ENCODE assay signal across 8 cellular contexts in genomic region chr11:124075841-124076571, GRCh38. TPM values are rescaled to one million over a fixed set of nuclear protein-coding genes. Genes with fewer than 3 reads are reported as not detected.
DNase-seq lines count a peak whose midpoint lies in the region; ATAC-seq, FAIRE-seq and TF ChIP-seq lines count a peak whose summit lies in the region.

No MANE protein-coding gene starts in this region.

- peak overlapping the region; percentile 56 for H3K4me3 ChIP-seq in AG10803 (ENCODE audit: low read length)
- peak overlapping the region; percentile 48 to 60 for H3K4me3 ChIP-seq in kidney (ENCODE audit: low read length in 2 of 2)

- H3K27ac ChIP-seq in kidney (ENCODE audit: low read depth in 2 of 2, low read length in 2 of 2): no peak overlapping the region
- peak overlapping the region; percentile 4 for H3K27ac ChIP-seq in substantia nigra (ENCODE audit: low read depth, low read length, poor library complexity, severe bottlenecking)

- TF ChIP-seq CTCF in AG10803 (conservative IDR thresholded peaks at IDR 0.05; ENCODE audit: low read length): no peak
- no peak for TF ChIP-seq CTCF in kidney (IDR thresholded peaks at IDR 0.05; ENCODE audit: borderline replicate concordance, extremely low read depth, insufficient read depth)

- H3K9me3 ChIP-seq in kidney (ENCODE audit: control insufficient read depth in 1 of 2, low read length in 2 of 2): no peaks in the 10 kb centered on the region

- ATAC-seq in GM18858 (IDR thresholded peaks at IDR 0.05; ENCODE audit: unreplicated experiment) (peak; percentile 41), HG03280 (IDR thresholded peaks at IDR 0.05; ENCODE audit: unreplicated experiment) (peak; percentile 56)

- FAIRE-seq in kidney (lab: Jason Lieb, UNC): no peak

- H3K9ac ChIP-seq in kidney (ENCODE audit: low read length in 2 of 2): no peak overlapping the region

- DNase-seq in AG10803 (ENCODE audit: low read depth): peak; percentile 3
- peak in 39 of 58 donors; percentile 13 to 79 (median 52) for DNase-seq in anterior cingulate cortex (lab: John Stamatoyannopoulos, UW)
- DNase-seq in kidney: peak; percentile 78
- peak in 14 of 49 donors; percentile 4 to 47 (median 25) for DNase-seq in substantia nigra (lab: John Stamatoyannopoulos, UW)
- DNase-seq in putamen (ENCODE audit: low spot score): no peak
- no peak for DNase-seq in EL

- no peaks in the 10 kb centered on the region for H3K36me3 ChIP-seq in kidney (ENCODE audit: control insufficient read depth in 1 of 2, insufficient read depth in 2 of 2, low read length in 2 of 2)

- intact Hi-C loops in kidney (cut with DNase I): no loop called here

- H3K4me1 ChIP-seq in kidney (ENCODE audit: control insufficient read depth in 1 of 2, insufficient read depth in 1 of 2, low read depth in 1 of 2, low read length in 2 of 2): peaks cover 0 to 7% of the 10 kb centered on the region in 2 donors

RNA-seq across cellular contexts. Expression of gene OR10G7, which starts 34.9 kb away (rescaled TPM):
- not detected for total RNA-seq in kidney
- not detected for polyA plus RNA-seq in kidney (ENCODE audit: insufficient read depth, low read depth, low replicate concordance)

RNA-seq across cellular contexts. Expression of gene VWA5A, which starts 39.2 kb away (rescaled TPM):
- total RNA-seq in kidney: 57.2 TPM
- 25.0 TPM for polyA plus RNA-seq in kidney (ENCODE audit: insufficient read depth, low read depth, low replicate concordance)

RNA-seq across cellular contexts. Expression of gene OR10G8, which starts 49.4 kb away (rescaled TPM):
- not detected for total RNA-seq in kidney
- not detected for polyA plus RNA-seq in kidney (ENCODE audit: insufficient read depth, low read depth, low replicate concordance)

RNA-seq across cellular contexts. Expression of gene OR10G9, which starts 53.2 kb away (rescaled TPM):
- total RNA-seq in kidney: not detected
- polyA plus RNA-seq in kidney (ENCODE audit: insufficient read depth, low read depth, low replicate concordance): not detected

Comparison
In these comparisons a context has a peak if more than half of its experiments do, and no peak if none do; other contexts are left out.
1. DNase-seq: peak in AG10803 (single experiment), anterior cingulate cortex (39 of 58) and kidney (single experiment); none in putamen (single experiment) and EL (single experiment).